In the genomic region with DNA sequence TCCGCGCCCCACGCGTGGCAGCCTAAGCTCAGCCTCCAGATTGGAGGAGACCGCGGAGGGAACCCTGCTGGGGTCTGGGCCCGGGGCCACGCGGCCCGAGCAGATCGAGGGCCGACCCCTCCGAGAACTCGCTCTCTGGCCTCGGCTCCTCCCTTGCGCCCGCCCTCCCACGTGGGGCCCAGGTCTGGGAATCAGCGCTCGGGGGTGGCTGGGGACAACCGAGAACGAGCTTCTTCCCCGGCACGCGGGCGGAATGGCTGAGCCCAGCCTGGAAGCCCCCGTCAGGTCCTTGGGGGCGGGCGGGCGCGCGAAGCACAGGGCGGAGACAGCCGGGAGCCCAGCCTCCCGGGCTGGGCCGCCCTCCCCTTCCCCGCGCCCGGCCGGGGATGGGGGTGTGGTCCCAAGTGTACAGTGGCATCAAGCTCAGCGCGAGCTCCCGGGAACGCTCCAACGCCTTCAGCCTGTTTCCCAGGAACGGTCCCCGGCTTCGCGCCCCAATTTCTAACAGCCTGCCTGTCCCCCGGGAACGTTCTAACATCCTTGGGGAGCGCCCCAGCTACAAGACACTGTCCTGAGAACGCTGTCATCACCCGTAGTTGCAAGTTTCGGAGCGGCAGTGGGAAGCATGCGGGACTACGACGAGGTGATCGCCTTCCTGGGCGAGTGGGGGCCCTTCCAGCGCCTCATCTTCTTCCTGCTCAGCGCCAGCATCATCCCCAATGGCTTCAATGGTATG, we compare ENCODE assay signal across 8 cellular contexts. TPM values are rescaled to one million over a fixed set of nuclear protein-coding genes. Genes with fewer than 3 reads are reported as not detected.
DNase-seq lines count a peak whose midpoint lies in the region; ATAC-seq and TF ChIP-seq lines count a peak whose summit lies in the region.

A gene (plus strand): TSS at position 403 of the 736 bp plus-strand sequence. CDS start 223 bp downstream, at position 626.

- CTCF ChIA-PET in CD4-positive, alpha-beta memory T cell (lab: Charles Lee; ENCODE audit: partially characterized antibody) = interaction anchor here (0.9 to 3.1 kb wide), 5 partner anchors 9 to 76 kb away, joined by 3 to 9 read pairs (median 9); a partner anchor contains a TSS

- peak within 1 kb of the TSS; percentile 45 for H3K27ac ChIP-seq in CD4-positive, alpha-beta memory T cell (ENCODE audit: low read depth, low read length)

- peak; percentile 60 for ATAC-seq in GM19455 (IDR thresholded peaks at IDR 0.05; ENCODE audit: unreplicated experiment)

- H3K4me3 ChIP-seq in CD4-positive, alpha-beta memory T cell (ENCODE audit: low read length in 2 of 2) = peak within 1 kb of the TSS; percentile 32 to 61

- no peaks in the 10 kb centered on the region for H3K36me3 ChIP-seq in CD4-positive, alpha-beta memory T cell (ENCODE audit: insufficient read depth, low read length)

- peaks cover 18% of the 10 kb centered on the region for H3K4me1 ChIP-seq in CD4-positive, alpha-beta memory T cell (ENCODE audit: insufficient read depth, low read length)

- H3K27me3 Mint-ChIP-seq in CD4-positive, alpha-beta memory T cell = peaks cover 12 to 14% of the 10 kb centered on the region in 2 donors
- H3K27me3 Mint-ChIP-seq in endothelial cell (ENCODE audit: unreplicated experiment) (peaks cover 9% of the 10 kb centered on the region), mesothelial cell of epicardium (ENCODE audit: low read depth) (peaks cover 17% of the 10 kb centered on the region)

- TF ChIP-seq CTCF in endothelial cell (IDR thresholded peaks at IDR 0.05; ENCODE audit: unreplicated experiment) (no peak), mesothelial cell of epicardium (IDR thresholded peaks at IDR 0.05; ENCODE audit: unreplicated experiment) (no peak)

- H3K4me1 Mint-ChIP-seq in CD4-positive, alpha-beta memory T cell = peaks cover 7 to 22% (median 10%) of the 10 kb centered on the region in 4 donors
- H3K4me1 Mint-ChIP-seq in endothelial cell (ENCODE audit: unreplicated experiment) (peaks cover 6% of the 10 kb centered on the region), mesothelial cell of epicardium (peaks cover 23% of the 10 kb centered on the region)

- POLR2A ChIA-PET in CD4-positive, alpha-beta memory T cell (lab: Charles Lee; ENCODE audit: partially characterized antibody) = interaction anchor here (1.1 to 2.0 kb wide), 3 partner anchors 54 to 196 kb away, joined by 3 to 6 read pairs (median 4); a partner anchor contains a TSS

- H3K27me3 ChIP-seq in CD4-positive, alpha-beta memory T cell (ENCODE audit: insufficient read depth, low read length) = no peaks in the 10 kb centered on the region

- DNase-seq in CD4-positive, alpha-beta memory T cell = peak; percentile 49 to 81 (median 55)
- peak; percentile 91 for DNase-seq in HPDE6-E6E7 (ENCODE audit: extremely low spot score)
- peak; percentile 91 for DNase-seq in NOMO-1 treated with dmso at 0.1 percent for 144 hours (lab: John Stamatoyannopoulos, UW; ENCODE audit: unreplicated experiment)
- DNase-seq in activated CD8-positive, alpha-beta memory T cell treated with anti-CD3 and anti-CD28 coated beads, Interleukin-2, amount 50 U/mL, for 4 hours = peak; percentile 83
- peak; percentile 83 for DNase-seq in endothelial cell (ENCODE audit: low spot score)
- peak; percentile 85 to 91 for DNase-seq in mesothelial cell of epicardium (ENCODE audit: low spot score in 2 of 2, unreplicated experiment in 2 of 2)
- peak; percentile 70 to 72 for DNase-seq in stimulated activated CD8-positive, alpha-beta memory T cell treated with anti-CD3 and anti-CD28 coated beads, Interleukin-15, amount 100 ng/mL, for 4 hours (ENCODE audit: low read depth in 2 of 2)

- H3K9me3 Mint-ChIP-seq in CD4-positive, alpha-beta memory T cell = no peaks in the 10 kb centered on the region
- H3K9me3 Mint-ChIP-seq in endothelial cell (ENCODE audit: unreplicated experiment) (no peaks in the 10 kb centered on the region), mesothelial cell of epicardium (no peaks in the 10 kb centered on the region)

- peaks cover 0 to 2% of the 10 kb centered on the region in 2 donors for H3K36me3 Mint-ChIP-seq in CD4-positive, alpha-beta memory T cell
- H3K36me3 Mint-ChIP-seq in endothelial cell (ENCODE audit: low read depth, unreplicated experiment) = no peaks in the 10 kb centered on the region
- no peaks in the 10 kb centered on the region for H3K36me3 Mint-ChIP-seq in mesothelial cell of epicardium

- intact Hi-C loops in CD4-positive, alpha-beta memory T cell (cut with micrococcal nuclease) = loop anchor here (1.0 to 10.0 kb wide), 2 partner anchors 75 to 531 kb away; a partner anchor contains a TSS

- peak within 1 kb of the TSS; percentile 27 to 85 (median 72) for H3K27ac Mint-ChIP-seq in CD4-positive, alpha-beta memory T cell
- H3K27ac Mint-ChIP-seq in endothelial cell (ENCODE audit: unreplicated experiment) (peak within 1 kb of the TSS; percentile 83), mesothelial cell of epicardium (peak within 1 kb of the TSS; percentile 99)

- H3K4me3 Mint-ChIP-seq in CD4-positive, alpha-beta memory T cell = peak within 1 kb of the TSS; percentile 88 to 95 (median 91)
- H3K4me3 Mint-ChIP-seq in endothelial cell (ENCODE audit: unreplicated experiment) (peak within 1 kb of the TSS; percentile 91), mesothelial cell of epicardium (peak within 1 kb of the TSS; percentile 80)

- H3K9me3 ChIP-seq in CD4-positive, alpha-beta memory T cell (ENCODE audit: control insufficient read depth in 1 of 2, low read length in 2 of 2) = no peaks in the 10 kb centered on the region

RNA-seq across cellular contexts. Expression of the gene that starts here (rescaled TPM):
- total RNA-seq in CD4-positive, alpha-beta memory T cell = under 1 TPM in 1 of 2 experiments, not detected in 1; 0.22 TPM
- not detected for polyA plus RNA-seq in CD4-positive, alpha-beta memory T cell
- total RNA-seq in endothelial cell (ENCODE audit: unreplicated experiment) (0.13 TPM), mesothelial cell of epicardium (2.1 to 2.4 TPM (median 2.2 TPM) in 3 replicates)

Comparison
In these comparisons a context has a peak if more than half of its experiments do, and no peak if none do; other contexts are left out.
1. Peak in every context shown above with its lines: DNase-seq, ATAC-seq, H3K4me3 ChIP-seq and H3K27ac ChIP-seq.
2. Peak in DNase-seq, H3K4me3 ChIP-seq and H3K27ac ChIP-seq in CD4-positive, alpha-beta memory T cell; RNA of the gene not detected or under 1 TPM.
3. Peak in DNase-seq in endothelial cell; RNA of the gene not detected or under 1 TPM.